14 cellular contexts compared by ENCODE assay signal in the genomic region with DNA sequence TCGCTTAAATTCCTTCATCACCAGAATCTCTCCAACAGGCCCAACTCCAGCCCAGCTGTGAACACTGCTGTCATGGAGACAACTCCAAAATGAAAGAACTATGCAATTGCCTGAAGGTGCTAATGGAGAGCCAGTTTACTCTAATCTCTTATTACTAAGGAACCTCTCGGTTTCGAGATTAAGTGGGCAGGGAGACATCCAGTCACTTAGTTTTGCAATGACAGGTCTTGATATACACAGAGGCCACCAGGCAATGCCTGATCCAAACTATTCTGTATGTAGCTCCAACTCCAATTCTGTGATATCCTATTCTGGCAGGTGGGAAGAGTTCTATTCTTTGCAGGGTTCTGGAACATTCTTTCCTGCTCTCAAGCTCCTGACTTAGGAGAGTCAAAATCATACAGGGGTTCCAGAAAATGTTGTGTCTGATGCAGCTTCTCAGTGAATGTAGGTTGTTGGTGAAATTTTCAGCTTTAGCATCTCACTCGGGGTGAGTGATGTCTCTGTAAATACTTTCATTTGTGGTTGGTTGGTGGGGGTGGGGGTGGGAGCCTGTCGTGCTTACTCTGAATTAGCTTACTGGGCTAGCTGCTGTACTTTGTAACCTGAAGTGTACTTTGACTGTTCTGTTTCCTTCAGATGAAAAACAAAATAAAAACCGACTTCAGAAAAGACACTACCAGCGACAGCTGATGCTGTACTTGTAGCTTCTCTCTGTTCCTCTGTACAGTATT.
A peak's percentile ranks its signal among the peaks of the same experiment; 100 is the strongest.
DNase-seq lines count a peak whose midpoint lies in the region; ATAC-seq and TF ChIP-seq lines count a peak whose summit lies in the region.
"Had no signal": no experiment of that assay in that cellular context is flagged by ENCODE, and none has a peak within 500 bp of the region (broad histone marks: within the 10 kb centered on the region; RNA-seq: fewer than 3 reads in every experiment).

No MANE protein-coding gene starts in this region.

- ATAC-seq in activated CD4-positive, CD25-positive, alpha-beta regulatory T cell treated with anti-CD3 and anti-CD28 coated beads, Interleukin-2, amount 50 U/mL, for 24 hours, result peak; percentile 79 to 88
- peak; percentile 57 for ATAC-seq in GM21515 (IDR thresholded peaks at IDR 0.05; ENCODE audit: unreplicated experiment)
- ATAC-seq: naive thymus-derived CD8-positive, alpha-beta T cell had no signal

- peak in 1 of 2 donors; percentile 32 for TF ChIP-seq RAD21 in liver (IDR thresholded peaks at IDR 0.05)

- 60% methylated on average over 7 of the region's 7 CpGs for WGBS in liver

- H3K27ac ChIP-seq in liver (ENCODE audit: low read depth in 1 of 2, low read length in 2 of 2), result peak overlapping the region; percentile 29 to 68
- H3K27ac ChIP-seq: 22Rv1, SK-N-MC, stomach had no signal

- H3K9me3 ChIP-seq in liver (ENCODE audit: control insufficient read depth in 4 of 4, low read length in 3 of 4), result no peaks in the 10 kb centered on the region
- H3K9me3 ChIP-seq: stomach had no signal

- H3K9me3 Mint-ChIP-seq in IgD-negative memory B cell, result no peaks in the 10 kb centered on the region

- peaks cover 31 to 41% (median 37%) of the 10 kb centered on the region in 3 donors for H3K4me1 Mint-ChIP-seq in IgD-negative memory B cell

- TF ChIP-seq CTCF in liver (IDR thresholded peaks at IDR 0.05; ENCODE audit: low read depth, low read length, missing input control), result no peak

- H3K4me1 ChIP-seq in liver (ENCODE audit: control insufficient read depth in 4 of 4, insufficient read depth in 4 of 4, low read length in 3 of 4), result peaks cover 3 to 20% (median 12%) of the 10 kb centered on the region in 4 donors
- H3K4me1 ChIP-seq: stomach had no signal

- DNase-seq in activated CD4-positive, CD25-positive, alpha-beta regulatory T cell treated with anti-CD3 and anti-CD28 coated beads, Interleukin-2, amount 50 U/mL, for 72 hours, result no peak
- DNase-seq in NCI-H146 (lab: John Stamatoyannopoulos, UW), result no peak
- no peak for DNase-seq in NOMO-1 (lab: John Stamatoyannopoulos, UW; ENCODE audit: unreplicated experiment in 2 of 2)
- DNase-seq in medulla oblongata (ENCODE audit: extremely low spot score), result no peak
- DNase-seq: Kasumi-1; naive thymus-derived CD8-positive, alpha-beta T cell; NCI-H524; stomach had no signal

- no peaks in the 10 kb centered on the region for H3K27me3 ChIP-seq in liver (ENCODE audit: control insufficient read depth in 4 of 4, insufficient read depth in 4 of 4, low read length in 3 of 4)
- H3K27me3 ChIP-seq: stomach had no signal

- peaks cover 0 to 4% (median 1%) of the 10 kb centered on the region in 4 donors for H3K36me3 ChIP-seq in liver (ENCODE audit: control insufficient read depth in 4 of 4, insufficient read depth in 3 of 4, low read depth in 1 of 4, low read length in 3 of 4)
- H3K36me3 ChIP-seq: stomach had no signal

- peak overlapping the region in 2 of 3 donors; percentile 36 to 77 for H3K27ac Mint-ChIP-seq in IgD-negative memory B cell

- H3K4me3 Mint-ChIP-seq in IgD-negative memory B cell, result peak overlapping the region in 2 of 4 donors; percentile 51 to 59
- H3K4me3 Mint-ChIP-seq: naive thymus-derived CD8-positive, alpha-beta T cell had no signal

- H3K36me3 Mint-ChIP-seq in IgD-negative memory B cell, result peaks cover 2% of the 10 kb centered on the region
- H3K36me3 Mint-ChIP-seq: naive thymus-derived CD8-positive, alpha-beta T cell had no signal

- no peak overlapping the region for H3K4me3 ChIP-seq in liver (ENCODE audit: low read depth in 1 of 3, low read length in 3 of 3)
- H3K4me3 ChIP-seq: SK-N-MC, stomach had no signal

- H3K9ac ChIP-seq in liver (ENCODE audit: low read depth in 1 of 2, low read length in 2 of 2), result no peak overlapping the region

- no peaks in the 10 kb centered on the region for H3K27me3 Mint-ChIP-seq in IgD-negative memory B cell
- H3K27me3 Mint-ChIP-seq: naive thymus-derived CD8-positive, alpha-beta T cell had no signal

TF ChIP-seq in liver, 16 proteins besides CTCF, POLR2A, EP300 and RAD21:
- no peak for TF ChIP-seq YY1 (IDR thresholded peaks at IDR 0.05)
- no peak for TF ChIP-seq REST (IDR thresholded peaks at IDR 0.05)
- no peak for TF ChIP-seq FOXA2 (IDR thresholded peaks at IDR 0.05)
- TF ChIP-seq MAX (IDR thresholded peaks at IDR 0.05), result no peak
- TF ChIP-seq EGR1 (IDR thresholded peaks at IDR 0.05; ENCODE audit: low read depth in 2 of 2), result no peak
- TF ChIP-seq GABPA (IDR thresholded peaks at IDR 0.05 in 1 of 2, conservative IDR thresholded peaks at IDR 0.05 in 1 of 2), result no peak
- TF ChIP-seq RXRA (IDR thresholded peaks at IDR 0.05), result peak; percentile 26 to 38
- peak; percentile 43 for TF ChIP-seq ZBTB33 (IDR thresholded peaks at IDR 0.05)
- no peak for TF ChIP-seq JUND (IDR thresholded peaks at IDR 0.05)
- TF ChIP-seq FOXA1 (IDR thresholded peaks at IDR 0.05), result no peak
- TF ChIP-seq ATF3 (IDR thresholded peaks at IDR 0.05), result no peak
- no peak for TF ChIP-seq TAF1 (conservative IDR thresholded peaks at IDR 0.05)
- peak; percentile 82 to 88 for TF ChIP-seq HNF4A (conservative IDR thresholded peaks at IDR 0.05)
- no peak for TF ChIP-seq NR2F2 (IDR thresholded peaks at IDR 0.05)
- peak; percentile 74 for TF ChIP-seq HNF4G (IDR thresholded peaks at IDR 0.05)
- TF ChIP-seq SP1 (IDR thresholded peaks at IDR 0.05), result peak; percentile 80
